Comparison of ENCODE assay signal across 1 cellular context in genomic region chr2:37663390-37663789, GRCh38.
TF ChIP-seq lines count a peak whose summit lies in the region.

No MANE protein-coding gene starts in this region.

TF ChIP-seq in IMR-90, 13 proteins besides CTCF, POLR2A, EP300 and RAD21 (continued from another document):
- TF ChIP-seq, protein P1, sequence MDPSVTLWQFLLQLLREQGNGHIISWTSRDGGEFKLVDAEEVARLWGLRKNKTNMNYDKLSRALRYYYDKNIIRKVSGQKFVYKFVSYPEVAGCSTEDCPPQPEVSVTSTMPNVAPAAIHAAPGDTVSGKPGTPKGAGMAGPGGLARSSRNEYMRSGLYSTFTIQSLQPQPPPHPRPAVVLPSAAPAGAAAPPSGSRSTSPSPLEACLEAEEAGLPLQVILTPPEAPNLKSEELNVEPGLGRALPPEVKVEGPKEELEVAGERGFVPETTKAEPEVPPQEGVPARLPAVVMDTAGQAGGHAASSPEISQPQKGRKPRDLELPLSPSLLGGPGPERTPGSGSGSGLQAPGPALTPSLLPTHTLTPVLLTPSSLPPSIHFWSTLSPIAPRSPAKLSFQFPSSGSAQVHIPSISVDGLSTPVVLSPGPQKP (IDR thresholded peaks at IDR 0.05; ENCODE audit: borderline replicate concordance, low read depth, low read length): no peak
TF ChIP-seq in IMR-90: peak in this region for 0.
